1 cellular context compared by ENCODE assay signal in the genomic region with DNA sequence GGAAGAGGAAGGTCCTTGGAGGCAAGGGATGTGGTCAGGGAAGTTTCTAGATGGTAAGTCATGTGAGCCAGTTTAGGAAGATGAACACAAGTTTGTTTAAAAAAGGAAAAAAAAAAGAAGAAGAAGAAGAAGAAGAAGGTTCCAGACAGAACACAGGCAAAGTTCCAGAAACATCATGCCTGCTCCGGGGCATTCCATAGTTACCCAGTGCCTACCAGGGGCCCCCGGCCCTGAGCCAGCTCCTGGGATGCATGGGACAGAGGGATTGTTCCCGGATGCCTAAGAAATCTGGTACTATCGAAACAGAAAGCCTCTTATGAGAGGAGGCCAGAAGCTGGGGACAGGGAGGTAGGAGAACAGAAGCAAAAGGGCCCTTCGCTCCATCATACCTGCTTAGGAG.
TF ChIP-seq lines count a peak whose summit lies in the region.

No MANE protein-coding gene starts in this region.

TF ChIP-seq in GM12878, 131 proteins besides CTCF, POLR2A, EP300 and RAD21:
- TF ChIP-seq ZNF217 (IDR thresholded peaks at IDR 0.05): no peak
- TF ChIP-seq SUZ12 (IDR thresholded peaks at IDR 0.05; ENCODE audit: unreplicated experiment): no peak
- TF ChIP-seq, protein P1, sequence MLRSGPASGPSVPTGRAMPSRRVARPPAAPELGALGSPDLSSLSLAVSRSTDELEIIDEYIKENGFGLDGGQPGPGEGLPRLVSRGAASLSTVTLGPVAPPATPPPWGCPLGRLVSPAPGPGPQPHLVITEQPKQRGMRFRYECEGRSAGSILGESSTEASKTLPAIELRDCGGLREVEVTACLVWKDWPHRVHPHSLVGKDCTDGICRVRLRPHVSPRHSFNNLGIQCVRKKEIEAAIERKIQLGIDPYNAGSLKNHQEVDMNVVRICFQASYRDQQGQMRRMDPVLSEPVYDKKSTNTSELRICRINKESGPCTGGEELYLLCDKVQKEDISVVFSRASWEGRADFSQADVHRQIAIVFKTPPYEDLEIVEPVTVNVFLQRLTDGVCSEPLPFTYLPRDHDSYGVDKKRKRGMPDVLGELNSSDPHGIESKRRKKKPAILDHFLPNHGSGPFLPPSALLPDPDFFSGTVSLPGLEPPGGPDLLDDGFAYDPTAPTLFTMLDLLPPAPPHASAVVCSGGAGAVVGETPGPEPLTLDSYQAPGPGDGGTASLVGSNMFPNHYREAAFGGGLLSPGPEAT (IDR thresholded peaks at IDR 0.05; ENCODE audit: low read depth): 0 out of 2 replicates have a peak, but pooled peaks have one; percentile 1
- TF ChIP-seq, protein P2, sequence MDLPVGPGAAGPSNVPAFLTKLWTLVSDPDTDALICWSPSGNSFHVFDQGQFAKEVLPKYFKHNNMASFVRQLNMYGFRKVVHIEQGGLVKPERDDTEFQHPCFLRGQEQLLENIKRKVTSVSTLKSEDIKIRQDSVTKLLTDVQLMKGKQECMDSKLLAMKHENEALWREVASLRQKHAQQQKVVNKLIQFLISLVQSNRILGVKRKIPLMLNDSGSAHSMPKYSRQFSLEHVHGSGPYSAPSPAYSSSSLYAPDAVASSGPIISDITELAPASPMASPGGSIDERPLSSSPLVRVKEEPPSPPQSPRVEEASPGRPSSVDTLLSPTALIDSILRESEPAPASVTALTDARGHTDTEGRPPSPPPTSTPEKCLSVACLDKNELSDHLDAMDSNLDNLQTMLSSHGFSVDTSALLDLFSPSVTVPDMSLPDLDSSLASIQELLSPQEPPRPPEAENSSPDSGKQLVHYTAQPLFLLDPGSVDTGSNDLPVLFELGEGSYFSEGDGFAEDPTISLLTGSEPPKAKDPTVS (IDR thresholded peaks at IDR 0.05; ENCODE audit: low read depth, low read length): peak; percentile 81; the same call in 1 of the 2 replicates
